ENCODE assay signal across 19 cellular contexts in genomic region chr19:11123076-11123567, GRCh38. TPM values are rescaled to one million over a fixed set of nuclear protein-coding genes. Genes with fewer than 3 reads are reported as not detected.
DNase-seq lines count a peak whose midpoint lies in the region; ATAC-seq, FAIRE-seq and TF ChIP-seq lines count a peak whose summit lies in the region.
"Had no signal": no experiment of that assay in that cellular context is flagged by ENCODE, and none has a peak within 500 bp of the region (broad histone marks: within the 10 kb centered on the region; RNA-seq: fewer than 3 reads in every experiment).

No MANE protein-coding gene starts in this region.

- no TSS peak for BruUV-seq in HepG2 (replicated peaks; lab: Mats Ljungman, UMichigan)

- H3K27ac Mint-ChIP-seq in WTC11 (peak overlapping the region; percentile 53; the same call in 1 of the 2 replicates), neural crest cell (ENCODE audit: unreplicated experiment) (no peak overlapping the region)
- H3K27ac Mint-ChIP-seq in activated naive CD4-positive, alpha-beta T cell treated with anti-CD3 and anti-CD28 coated beads for 36 hours = no peak overlapping the region
- H3K27ac Mint-ChIP-seq: CD14-positive monocyte; CD8-positive, alpha-beta T cell had no signal

- H3K27me3 ChIP-seq in HepG2 (ENCODE audit: control insufficient read depth in 1 of 2, insufficient read depth in 2 of 2, low read length in 2 of 2) (no peaks in the 10 kb centered on the region), right lobe of liver (no peaks in the 10 kb centered on the region)
- H3K27me3 ChIP-seq: BLaER1 had no signal

- TF ChIP-seq POLR2A in HepG2 (IDR thresholded peaks at IDR 0.05; ENCODE audit: insufficient read depth in 1 of 2, low read depth in 2 of 2, low read length in 2 of 2) (no peak), right lobe of liver (IDR thresholded peaks at IDR 0.05) (no peak)

- WGBS in HepG2 (ENCODE audit: low lambda C conversion rate) = 96% methylated on average over 15 of the region's 15 CpGs
- WGBS in right lobe of liver (ENCODE audit: insufficient coverage, low coverage, low lambda C conversion rate, missing lambda C conversion rate) = 87% methylated on average over 7 of the region's 15 CpGs

- H3K27ac ChIP-seq in HepG2 (ENCODE audit: extremely low read length, insufficient read depth, low read length) (no peak overlapping the region), right lobe of liver (no peak overlapping the region)
- H3K27ac ChIP-seq: BLaER1, HL-60 had no signal

- no peaks in the 10 kb centered on the region for H3K79me2 ChIP-seq in HepG2 (ENCODE audit: insufficient read depth, low read length)

- H3K4me3 Mint-ChIP-seq in WTC11 = no peak overlapping the region
- H3K4me3 Mint-ChIP-seq in neural crest cell = peak overlapping the region; percentile 59
- no peak overlapping the region for H3K4me3 Mint-ChIP-seq in activated naive CD4-positive, alpha-beta T cell treated with anti-CD3 and anti-CD28 coated beads for 36 hours
- H3K4me3 Mint-ChIP-seq: CD14-positive monocyte; CD8-positive, alpha-beta T cell had no signal

- H3K4me1 ChIP-seq in HepG2 (ENCODE audit: insufficient read depth, low read length) (peaks cover 21% of the 10 kb centered on the region), right lobe of liver (peaks cover 0 to 10% (median 3%) of the 10 kb centered on the region in 4 donors)
- H3K4me1 ChIP-seq: BLaER1, HAP-1 had no signal

- no peaks in the 10 kb centered on the region for H3K4me1 Mint-ChIP-seq in WTC11
- no peaks in the 10 kb centered on the region for H3K4me1 Mint-ChIP-seq in neural crest cell
- H3K4me1 Mint-ChIP-seq in activated naive CD4-positive, alpha-beta T cell treated with anti-CD3 and anti-CD28 coated beads for 36 hours (ENCODE audit: low read depth) = no peaks in the 10 kb centered on the region
- H3K4me1 Mint-ChIP-seq: CD14-positive monocyte had no signal

- H3K9ac ChIP-seq in HepG2 (ENCODE audit: insufficient read depth, low read depth, low read length) = no peak overlapping the region
- H3K9ac ChIP-seq: BLaER1 had no signal

- H3K27me3 Mint-ChIP-seq in WTC11 (ENCODE audit: low read depth) = no peaks in the 10 kb centered on the region
- peaks cover 5% of the 10 kb centered on the region for H3K27me3 Mint-ChIP-seq in neural crest cell (ENCODE audit: low read depth)
- no peaks in the 10 kb centered on the region for H3K27me3 Mint-ChIP-seq in activated naive CD4-positive, alpha-beta T cell treated with anti-CD3 and anti-CD28 coated beads for 36 hours (ENCODE audit: low read depth)

- H3K36me3 Mint-ChIP-seq in WTC11 (peaks cover 68% of the 10 kb centered on the region), neural crest cell (ENCODE audit: low read depth) (peaks cover 35% of the 10 kb centered on the region)
- H3K36me3 Mint-ChIP-seq in activated naive CD4-positive, alpha-beta T cell treated with anti-CD3 and anti-CD28 coated beads for 36 hours (ENCODE audit: low read depth) = peaks cover 51% of the 10 kb centered on the region

- TF ChIP-seq CTCF in HepG2 (CRISPR knock-in tag; IDR thresholded peaks at IDR 0.05) (no peak), right lobe of liver (IDR thresholded peaks at IDR 0.05) (no peak), WTC11 (IDR thresholded peaks at IDR 0.05) (no peak), neural crest cell (conservative IDR thresholded peaks at IDR 0.05) (no peak)

- no peak overlapping the region for H3K4me2 ChIP-seq in HepG2 (ENCODE audit: low read depth, low read length)
- H3K4me2 ChIP-seq: BLaER1 had no signal

- TF ChIP-seq RAD21 in HepG2 (CRISPR knock-in tag; IDR thresholded peaks at IDR 0.05) = no peak

- in situ Hi-C loops in HepG2 (cut with HindIII; ENCODE audit: extremely low pct_ligation_motif_present, low pct_unique_long_range_greater_than_20kb) = no loop called here

- peaks cover 32 to 62% of the 10 kb centered on the region in 2 experiments for H3K36me3 ChIP-seq in HepG2 (replicated peaks in 1 of 2; ENCODE audit: control insufficient read depth in 1 of 2, insufficient read depth in 2 of 2, low read length in 2 of 2)
- peaks cover 17 to 91% (median 55%) of the 10 kb centered on the region in 4 donors for H3K36me3 ChIP-seq in right lobe of liver

- ATAC-seq in HepG2 = no peak
- ATAC-seq in right lobe of liver = no peak
- ATAC-seq in WTC11 = no peak
- no peak for ATAC-seq in HG03045 (IDR thresholded peaks at IDR 0.05; ENCODE audit: unreplicated experiment)
- ATAC-seq: CD8-positive, alpha-beta T cell had no signal

- DNase-seq in HepG2 (ENCODE audit: low spot score) (no peak), right lobe of liver (no peak), WTC11 (ENCODE audit: low spot score) (no peak), neural crest cell (ENCODE audit: low read depth, low spot score) (no peak), H4 (ENCODE audit: low spot score) (no peak), NCI-H146 treated with DMSO at 0.1 percent for 48 hours (lab: John Stamatoyannopoulos, UW; ENCODE audit: unreplicated experiment) (no peak)
- no peak for DNase-seq in activated naive CD4-positive, alpha-beta T cell treated with anti-CD3 and anti-CD28 coated beads for 36 hours
- DNase-seq: 8988T; Calu3; CD8-positive, alpha-beta T cell; DMS79 treated with DMSO at 0.1 percent for 48 hours; GF-D8; GOT3; IMR-90 had no signal

- CTCF ChIA-PET in HepG2 (lab: Yijun Ruan, JAX; ENCODE audit: low intra/inter-chr PET ratio, low total read pairs) = no interaction called here
- CTCF ChIA-PET in WTC11 (lab: Charles Lee) = no interaction called here
- CTCF ChIA-PET in activated naive CD4-positive, alpha-beta T cell treated with anti-CD3 and anti-CD28 coated beads for 36 hours (lab: Charles Lee) = no interaction called here

- intact Hi-C loops in HepG2 (cut with micrococcal nuclease; ENCODE audit: unreplicated experiment) (no loop called here), right lobe of liver (cut with DNase I) (no loop called here)
- intact Hi-C loops in activated naive CD4-positive, alpha-beta T cell treated with anti-CD3 and anti-CD28 coated beads for 36 hours (cut with micrococcal nuclease) = no loop called here

- no peak for FAIRE-seq in HepG2 (lab: Jason Lieb, UNC)

- H3K4me3 ChIP-seq in HepG2 (replicated peaks in 1 of 3; ENCODE audit: insufficient read depth in 1 of 3, low read depth in 2 of 3, low read length in 3 of 3) (no peak overlapping the region), right lobe of liver (no peak overlapping the region)
- H3K4me3 ChIP-seq: BLaER1, HAP-1 had no signal

- POLR2A ChIA-PET in HepG2 (lab: Yijun Ruan, JAX) (no interaction called here), WTC11 (lab: Charles Lee) (no interaction called here)

- no peaks in the 10 kb centered on the region for H3K9me3 ChIP-seq in HepG2 (ENCODE audit: low read length)
- no peaks in the 10 kb centered on the region for H3K9me3 ChIP-seq in right lobe of liver
- H3K9me3 ChIP-seq: BLaER1, HAP-1 had no signal

- no peaks in the 10 kb centered on the region for H3K9me3 Mint-ChIP-seq in WTC11
- H3K9me3 Mint-ChIP-seq in neural crest cell = no peaks in the 10 kb centered on the region
- H3K9me3 Mint-ChIP-seq in activated naive CD4-positive, alpha-beta T cell treated with anti-CD3 and anti-CD28 coated beads for 36 hours = no peaks in the 10 kb centered on the region
- H3K9me3 Mint-ChIP-seq: CD8-positive, alpha-beta T cell had no signal

- no peak for TF ChIP-seq EP300 in HepG2 (IDR thresholded peaks at IDR 0.05; ENCODE audit: low read depth in 2 of 2, low read length in 2 of 2)
- no peak for TF ChIP-seq EP300 in HepG2 (CRISPR knock-in tag; IDR thresholded peaks at IDR 0.05; ENCODE audit: borderline replicate concordance)

- no peak overlapping the region for H2AFZ ChIP-seq in HepG2 (ENCODE audit: low read length)

- H4K20me1 ChIP-seq in HepG2 (ENCODE audit: insufficient read depth, low read length) = peaks cover 32% of the 10 kb centered on the region

RNA-seq across cellular contexts. Expression of gene SPC24, which starts 32.5 kb away (rescaled TPM):
- total RNA-seq in HepG2 (2016; rRNA removed; fragmentation: Illumina TruSeq; extraction: Trizol) = 46.2 and 63.2 TPM in 2 replicates
- 7.6 and 7.9 TPM in 2 replicates for total RNA-seq in HepG2 (2016; cell fraction: cytosol; rRNA removed; fragmentation: Illumina TruSeq; extraction: Trizol; ENCODE audit: low read depth)
- 47.6 and 55.0 TPM in 2 replicates for total RNA-seq in HepG2 (2016; cell fraction: insoluble cytoplasmic fraction; rRNA removed; fragmentation: Illumina TruSeq; extraction: Trizol)
- total RNA-seq in HepG2 (2016; cell fraction: membrane; rRNA removed; fragmentation: Illumina TruSeq; extraction: Trizol) = 21.9 and 24.3 TPM in 2 replicates
- 24.3 and 25.4 TPM in 2 replicates for total RNA-seq in HepG2 (2016; cell fraction: nucleus; rRNA removed; fragmentation: Illumina TruSeq; extraction: Trizol)
- 8.8 and 10.0 TPM in 2 replicates for polyA plus RNA-seq in HepG2 (2011; rRNA removed)
- polyA plus RNA-seq in HepG2 (2011; cell fraction: cytosol; rRNA removed) = 6.3 and 10.5 TPM in 2 replicates
- polyA plus RNA-seq in HepG2 (2011; cell fraction: nucleus; rRNA removed) = 10.2 and 12.2 TPM in 2 replicates
- polyA plus RNA-seq in HepG2 (2012) = 3.9 and 8.5 TPM in 2 replicates
- 3.0 and 3.9 TPM in 2 replicates for polyA plus RNA-seq in HepG2 (2016; cell fraction: cytosol; fragmentation: Illumina TruSeq; extraction: Trizol; ENCODE audit: low read depth)
- polyA plus RNA-seq in HepG2 (2016; cell fraction: insoluble cytoplasmic fraction; fragmentation: Illumina TruSeq; extraction: Trizol; ENCODE audit: low read depth) = 26.0 and 27.0 TPM in 2 replicates
- 7.2 and 8.5 TPM in 2 replicates for polyA plus RNA-seq in HepG2 (2016; cell fraction: membrane; fragmentation: Illumina TruSeq; extraction: Trizol; ENCODE audit: low read depth)
- 31.6 and 34.4 TPM in 2 replicates for polyA plus RNA-seq in HepG2 (2016; cell fraction: nucleus; fragmentation: Illumina TruSeq; extraction: Trizol; ENCODE audit: insufficient read depth, low read depth)
- 27.2 and 131 TPM in 2 replicates for polyA minus RNA-seq in HepG2 (2011; rRNA and poly(A)+ RNA removed; ENCODE audit: low replicate concordance)
- 11.4 and 21.7 TPM in 2 replicates for polyA minus RNA-seq in HepG2 (2011; cell fraction: cytosol; rRNA and poly(A)+ RNA removed)
- polyA minus RNA-seq in HepG2 (2011; cell fraction: nucleus; rRNA and poly(A)+ RNA removed) = 8.6 and 9.8 TPM in 2 replicates
- total RNA-seq in right lobe of liver = 1 to 10 TPM in 5 of 6 experiments, under 1 TPM in 1; 0.90 to 3.8 (median 2.2) TPM
- total RNA-seq in WTC11 (2021) = 52.0 to 62.2 TPM (median 58.3 TPM) in 3 replicates
- total RNA-seq in neural crest cell = 67.0 and 71.3 TPM in 2 replicates
- total RNA-seq in activated naive CD4-positive, alpha-beta T cell treated with anti-CD3 and anti-CD28 coated beads for 36 hours = 100 to 1,000 TPM in 1 of 2 experiments, 10 to 100 TPM in 1; 94.7 to 102 TPM
- total RNA-seq in H4 (2014; rRNA removed; shearing (Covaris generic)) = 32.6 and 37.8 TPM in 2 replicates

RNA-seq across cellular contexts. Expression of gene LDLR, which starts 33.9 kb away (rescaled TPM):
- total RNA-seq in HepG2 (2016; rRNA removed; fragmentation: Illumina TruSeq; extraction: Trizol) (24.0 and 51.6 TPM in 2 replicates), right lobe of liver (100 to 1,000 TPM in 1 of 6 experiments, 10 to 100 TPM in 4, 1 to 10 TPM in 1; 8.6 to 117 (median 26.8) TPM), WTC11 (2021) (93.5 to 98.9 TPM (median 97.8 TPM) in 3 replicates), neural crest cell (141 and 152 TPM in 2 replicates)
- total RNA-seq in HepG2 (2016; cell fraction: cytosol; rRNA removed; fragmentation: Illumina TruSeq; extraction: Trizol; ENCODE audit: low read depth) = 18.8 and 19.8 TPM in 2 replicates
- total RNA-seq in HepG2 (2016; cell fraction: insoluble cytoplasmic fraction; rRNA removed; fragmentation: Illumina TruSeq; extraction: Trizol) = 20.6 and 54.1 TPM in 2 replicates
- total RNA-seq in HepG2 (2016; cell fraction: membrane; rRNA removed; fragmentation: Illumina TruSeq; extraction: Trizol) = 25.2 and 30.7 TPM in 2 replicates
- 55.9 and 71.2 TPM in 2 replicates for total RNA-seq in HepG2 (2016; cell fraction: nucleus; rRNA removed; fragmentation: Illumina TruSeq; extraction: Trizol)
- 92.5 and 135 TPM in 2 replicates for polyA plus RNA-seq in HepG2 (2011; rRNA removed)
- 45.7 and 58.8 TPM in 2 replicates for polyA plus RNA-seq in HepG2 (2011; cell fraction: cytosol; rRNA removed)
- 95.8 and 112 TPM in 2 replicates for polyA plus RNA-seq in HepG2 (2011; cell fraction: nucleus; rRNA removed)
- polyA plus RNA-seq in HepG2 (2012) = 45.0 and 107 TPM in 2 replicates
- 3.2 and 4.4 TPM in 2 replicates for polyA plus RNA-seq in HepG2 (2016; cell fraction: cytosol; fragmentation: Illumina TruSeq; extraction: Trizol; ENCODE audit: low read depth)
- 11.3 and 19.1 TPM in 2 replicates for polyA plus RNA-seq in HepG2 (2016; cell fraction: insoluble cytoplasmic fraction; fragmentation: Illumina TruSeq; extraction: Trizol; ENCODE audit: low read depth)
- 6.6 and 7.9 TPM in 2 replicates for polyA plus RNA-seq in HepG2 (2016; cell fraction: membrane; fragmentation: Illumina TruSeq; extraction: Trizol; ENCODE audit: low read depth)
- 79.1 and 81.9 TPM in 2 replicates for polyA plus RNA-seq in HepG2 (2016; cell fraction: nucleus; fragmentation: Illumina TruSeq; extraction: Trizol; ENCODE audit: insufficient read depth, low read depth)
- 183 and 246 TPM in 2 replicates for polyA minus RNA-seq in HepG2 (2011; rRNA and poly(A)+ RNA removed; ENCODE audit: low replicate concordance)
- polyA minus RNA-seq in HepG2 (2011; cell fraction: cytosol; rRNA and poly(A)+ RNA removed) = 98.4 and 116 TPM in 2 replicates
- polyA minus RNA-seq in HepG2 (2011; cell fraction: nucleus; rRNA and poly(A)+ RNA removed) = 110 and 155 TPM in 2 replicates
- 10 to 100 TPM; 64.2 to 64.9 TPM for total RNA-seq in activated naive CD4-positive, alpha-beta T cell treated with anti-CD3 and anti-CD28 coated beads for 36 hours
- 82.0 and 87.2 TPM in 2 replicates for total RNA-seq in H4 (2014; rRNA removed; shearing (Covaris generic))
